Comparison of ENCODE assay signal across 25 cellular contexts in genomic region chr5:19172926-19173425, GRCh38.
A peak's percentile ranks its signal among the peaks of the same experiment; 100 is the strongest.
DNase-seq lines count a peak whose midpoint lies in the region; ATAC-seq and TF ChIP-seq lines count a peak whose summit lies in the region.
"Had no signal": no experiment of that assay in that cellular context is flagged by ENCODE, and none has a peak within 500 bp of the region (broad histone marks: within the 10 kb centered on the region; RNA-seq: fewer than 3 reads in every experiment).

No MANE protein-coding gene starts in this region.

- H3K27me3 ChIP-seq in heart right ventricle (no peaks in the 10 kb centered on the region), right atrium auricular region (no peaks in the 10 kb centered on the region), adrenal gland (no peaks in the 10 kb centered on the region), foreskin keratinocyte (no peaks in the 10 kb centered on the region)
- H3K27me3 ChIP-seq: BE2C, SJCRH30 had no signal

- H3K27ac ChIP-seq in heart right ventricle (no peak overlapping the region), right atrium auricular region (no peak overlapping the region), adrenal gland (no peak overlapping the region), foreskin keratinocyte (no peak overlapping the region)
- H3K27ac ChIP-seq: SJCRH30 had no signal

- no peak for TF ChIP-seq POLR2A in adrenal gland (IDR thresholded peaks at IDR 0.05)

- no peak for ATAC-seq in heart right ventricle
- ATAC-seq in foreskin keratinocyte: no peak
- ATAC-seq: GM12878, K562, PC-3 had no signal

- H3K4me1 ChIP-seq in heart right ventricle (no peaks in the 10 kb centered on the region), right atrium auricular region (no peaks in the 10 kb centered on the region), adrenal gland (replicated peaks in 1 of 2) (no peaks in the 10 kb centered on the region), foreskin keratinocyte (no peaks in the 10 kb centered on the region)
- H3K4me1 ChIP-seq: BE2C, SJCRH30 had no signal

- H3K4me3 Mint-ChIP-seq in glutamatergic neuron (ENCODE audit: unreplicated experiment) (no peak overlapping the region), nephron progenitor cell (no peak overlapping the region)
- H3K4me3 Mint-ChIP-seq: CD14-positive monocyte, HFFc6 had no signal

- H3K9me3 Mint-ChIP-seq in glutamatergic neuron (ENCODE audit: unreplicated experiment) (peaks cover 1% of the 10 kb centered on the region), nephron progenitor cell (no peaks in the 10 kb centered on the region)

- H3K4me3 ChIP-seq in heart right ventricle (no peak overlapping the region), right atrium auricular region (no peak overlapping the region), adrenal gland (no peak overlapping the region)
- H3K4me3 ChIP-seq: GM12878, K562, SJCRH30 had no signal

- WGBS in heart right ventricle, 2 donors: 62 to 67% methylated on average over 5 of the region's 5 CpGs
- 59 to 79% (median 75%) methylated on average over 5 of the region's 5 CpGs for WGBS in adrenal gland, 4 donors

- H3K27ac Mint-ChIP-seq in glutamatergic neuron (ENCODE audit: unreplicated experiment) (peak overlapping the region; percentile 79), nephron progenitor cell (no peak overlapping the region)
- H3K27ac Mint-ChIP-seq: CD14-positive monocyte, HFFc6 had no signal

- H3K36me3 Mint-ChIP-seq in glutamatergic neuron (ENCODE audit: unreplicated experiment) (no peaks in the 10 kb centered on the region), nephron progenitor cell (ENCODE audit: low read depth) (no peaks in the 10 kb centered on the region)
- H3K36me3 Mint-ChIP-seq: CD14-positive monocyte had no signal

- intact Hi-C loops in heart right ventricle (cut with DNase I) (no loop called here), adrenal gland (cut with DNase I) (no loop called here)

- H3K36me3 ChIP-seq in heart right ventricle (no peaks in the 10 kb centered on the region), right atrium auricular region (no peaks in the 10 kb centered on the region), adrenal gland (replicated peaks in 1 of 2) (no peaks in the 10 kb centered on the region)
- H3K36me3 ChIP-seq: BE2C, SJCRH30 had no signal

- TF ChIP-seq CTCF in heart right ventricle (IDR thresholded peaks at IDR 0.05): no peak
- TF ChIP-seq CTCF in right atrium auricular region (IDR thresholded peaks at IDR 0.05): no peak
- no peak for TF ChIP-seq CTCF in adrenal gland (IDR thresholded peaks at IDR 0.05)
- no peak for TF ChIP-seq CTCF in glutamatergic neuron (IDR thresholded peaks at IDR 0.05; ENCODE audit: partially characterized antibody, unreplicated experiment)
- no peak for TF ChIP-seq CTCF in nephron progenitor cell (IDR thresholded peaks at IDR 0.05)
- no peak for TF ChIP-seq CTCF in foreskin keratinocyte (conservative IDR thresholded peaks at IDR 0.05)

- H3K27me3 Mint-ChIP-seq in glutamatergic neuron (ENCODE audit: unreplicated experiment) (peaks cover 3% of the 10 kb centered on the region), nephron progenitor cell (ENCODE audit: low read depth, poor library complexity) (no peaks in the 10 kb centered on the region)

- H3K4me1 Mint-ChIP-seq in glutamatergic neuron (ENCODE audit: low read depth, unreplicated experiment) (peaks cover 19% of the 10 kb centered on the region), nephron progenitor cell (no peaks in the 10 kb centered on the region)
- H3K4me1 Mint-ChIP-seq: CD14-positive monocyte had no signal

- peak; percentile 6 to 11 for DNase-seq in heart right ventricle
- no peak for DNase-seq in right atrium auricular region (ENCODE audit: low spot score)
- DNase-seq in NCI-H2171 (lab: John Stamatoyannopoulos, UW): peak; percentile 16
- DNase-seq in adrenal gland: peak in 6 of 7 donors; percentile 7 to 66 (median 37)
- peak; percentile 11 for DNase-seq in glutamatergic neuron
- DNase-seq in GM19240 (ENCODE audit: insufficient read length, low spot score): no peak
- DNase-seq in nephron progenitor cell: no peak
- DNase-seq in foreskin keratinocyte: no peak
- DNase-seq: 8988T; ACHN; BE2C; GDM1; H7; HFFc6; Kasumi-1; NCI-H1092 treated with DMSO at 0.1 percent for 48 hours; NCI-H1436; NCI-H187 treated with DMSO at 0.1 percent for 48 hours; NCI-H748 treated with DMSO at 0.1 percent for 48 hours; NK-92 treated with Interleukin-12 subunit alpha and Interleukin-12 subunit beta, amount 100 ng/mL, for 24 hours; PC-3; SJCRH30 had no signal

- H3K9me3 ChIP-seq in heart right ventricle: no peaks in the 10 kb centered on the region
- H3K9me3 ChIP-seq in right atrium auricular region: no peaks in the 10 kb centered on the region
- no peaks in the 10 kb centered on the region for H3K9me3 ChIP-seq in adrenal gland (replicated peaks in 1 of 3)
- H3K9me3 ChIP-seq: BE2C, SJCRH30 had no signal

Comparison
In these comparisons a context has a peak if more than half of its experiments do, and no peak if none do; other contexts are left out.
1. DNase-seq: peak in heart right ventricle (2 of 2), NCI-H2171 (single experiment), adrenal gland (6 of 7) and glutamatergic neuron (single experiment); none in right atrium auricular region (single experiment), GM19240 (single experiment), nephron progenitor cell (single experiment) and foreskin keratinocyte (0 of 2).